Comparison of ENCODE assay signal across 16 cellular contexts in the genomic region with DNA sequence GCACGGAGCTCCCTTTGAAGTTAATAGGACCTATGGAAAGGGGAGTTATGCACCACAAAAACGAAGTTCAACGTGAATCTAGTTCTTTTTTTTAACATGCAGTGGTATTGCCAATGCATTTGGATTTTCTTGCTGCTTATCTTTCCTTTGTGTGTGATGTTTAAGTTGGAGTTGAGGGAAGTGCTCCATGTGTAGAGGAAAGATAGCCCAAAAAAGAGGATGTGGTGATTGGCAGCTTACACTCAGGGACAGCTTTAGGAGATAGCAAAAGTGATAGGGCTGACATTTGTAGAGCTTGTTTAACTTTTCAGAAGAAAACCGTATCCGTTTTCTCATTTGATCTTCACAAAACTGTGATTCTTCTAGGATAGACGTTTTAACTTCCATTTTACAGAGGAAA.
DNase-seq lines count a peak whose midpoint lies in the region; ATAC-seq and TF ChIP-seq lines count a peak whose summit lies in the region.
"Had no signal": no experiment of that assay in that cellular context is flagged by ENCODE, and none has a peak within 500 bp of the region (broad histone marks: within the 10 kb centered on the region; RNA-seq: fewer than 3 reads in every experiment).

No MANE protein-coding gene starts in this region.

- intact Hi-C loops in left ventricle myocardium superior (cut with micrococcal nuclease): no loop called here

- H3K4me1 Mint-ChIP-seq in endothelial cell (ENCODE audit: unreplicated experiment): peaks cover 33% of the 10 kb centered on the region
- H3K4me1 Mint-ChIP-seq: H9 had no signal

- no peak for ATAC-seq in left ventricle myocardium superior
- ATAC-seq in GM21825 (IDR thresholded peaks at IDR 0.05; ENCODE audit: unreplicated experiment): no peak

- no peak for TF ChIP-seq CTCF in endothelial cell (IDR thresholded peaks at IDR 0.05; ENCODE audit: unreplicated experiment)

- DNase-seq in CMK (ENCODE audit: low read depth) (peak; percentile 95), Kasumi-1 (lab: John Stamatoyannopoulos, UW) (peak; percentile 76 to 81), OCI-M2 (lab: John Stamatoyannopoulos, UW; ENCODE audit: unreplicated experiment) (peak; percentile 95), endothelial cell (ENCODE audit: low spot score) (no peak), occipital lobe (lab: John Stamatoyannopoulos, UW) (no peak), left ventricle myocardium superior (no peak)
- DNase-seq: CD4-positive, alpha-beta memory T cell; DND-41; H9; NCI-H1092; NCI-H1694; NCI-H2107; NCI-H446; NCI-H774; T-helper 1 cell had no signal

- no peaks in the 10 kb centered on the region for H3K27me3 Mint-ChIP-seq in endothelial cell (ENCODE audit: unreplicated experiment)
- H3K27me3 Mint-ChIP-seq: CD4-positive, alpha-beta memory T cell had no signal

- no peaks in the 10 kb centered on the region for H3K36me3 Mint-ChIP-seq in endothelial cell (ENCODE audit: low read depth, unreplicated experiment)

- no peaks in the 10 kb centered on the region for H3K9me3 Mint-ChIP-seq in endothelial cell (ENCODE audit: unreplicated experiment)
- H3K9me3 Mint-ChIP-seq: H9 had no signal

- H3K4me3 Mint-ChIP-seq in endothelial cell (ENCODE audit: unreplicated experiment): peak overlapping the region; percentile 19
- H3K4me3 Mint-ChIP-seq: H9 had no signal

- H3K27ac Mint-ChIP-seq in endothelial cell (ENCODE audit: unreplicated experiment): peak overlapping the region; percentile 87
- H3K27ac Mint-ChIP-seq: H9 had no signal

Comparison
In these comparisons a context has a peak if more than half of its experiments do, and no peak if none do; other contexts are left out.
1. DNase-seq: peak in CMK (single experiment), Kasumi-1 (2 of 2) and OCI-M2 (single experiment); none in endothelial cell (single experiment), occipital lobe (single experiment) and left ventricle myocardium superior (single experiment).